In the genomic region with DNA sequence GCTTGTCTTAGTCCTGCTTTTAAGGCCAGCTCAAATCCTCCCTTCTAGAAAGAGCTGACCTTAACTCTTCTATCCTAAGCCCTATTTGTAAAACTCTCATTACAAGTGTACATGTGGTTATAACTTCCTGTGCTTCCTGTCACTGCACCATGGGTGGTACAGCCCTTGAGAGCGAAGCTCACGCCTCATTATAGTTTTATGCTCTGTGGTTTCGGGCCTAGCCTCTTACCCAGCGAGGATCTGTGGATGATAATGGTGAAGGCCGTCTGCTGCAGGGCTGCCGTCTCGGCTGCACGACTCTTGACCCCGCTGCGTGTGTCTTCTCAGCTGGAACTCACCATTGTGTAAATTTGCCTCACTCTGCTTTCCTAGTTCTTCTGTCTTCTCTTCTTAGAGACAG, we compare ENCODE assay signal across 8 cellular contexts.
A peak's percentile ranks its signal among the peaks of the same experiment; 100 is the strongest.
DNase-seq lines count a peak whose midpoint lies in the region; ATAC-seq lines count a peak whose summit lies in the region.

No MANE protein-coding gene starts in this region.

- H3K27me3 ChIP-seq in MG63, result no peaks in the 10 kb centered on the region

- ATAC-seq in GM21717 (IDR thresholded peaks at IDR 0.05; ENCODE audit: unreplicated experiment), result peak; percentile 73

- H3K36me3 ChIP-seq in MG63, result peaks cover 11% of the 10 kb centered on the region

- DNase-seq in GF-D8 (lab: John Stamatoyannopoulos, UW) (peak; percentile 26), NCI-H128 (lab: John Stamatoyannopoulos, UW; ENCODE audit: unreplicated experiment) (peak; percentile 10), HUDEP-2 (lab: John Stamatoyannopoulos, UW; ENCODE audit: unreplicated experiment in 76 of 76) (no peak), MG63 (no peak), mucosa of gallbladder (ENCODE audit: low spot score) (no peak)
- DNase-seq in activated T-helper 9 cell treated with anti-CD3 and anti-CD28 coated beads, Interleukin-2, amount 50 U/mL, for 16 hours (ENCODE audit: low read depth), result peak; percentile 3
- peak; percentile 9 for DNase-seq in stimulated activated CD4-positive, alpha-beta T cell treated with anti-CD3 and anti-CD28 coated beads, Interleukin-4, amount 100 ng/mL, for 24 hours

- H3K9me3 ChIP-seq in MG63, result no peaks in the 10 kb centered on the region

- no peak overlapping the region for H3K4me3 ChIP-seq in MG63

Comparison
In these comparisons a context has a peak if more than half of its experiments do, and no peak if none do; other contexts are left out.
1. DNase-seq: peak in GF-D8 (single experiment), NCI-H128 (single experiment), activated T-helper 9 cell treated with anti-CD3 and anti-CD28 coated beads, Interleukin-2, amount 50 U/mL, for 16 hours (single experiment) and stimulated activated CD4-positive, alpha-beta T cell treated with anti-CD3 and anti-CD28 coated beads, Interleukin-4, amount 100 ng/mL, for 24 hours (single experiment); none in HUDEP-2 (0 of 76), MG63 (single experiment) and mucosa of gallbladder (single experiment).